Comparison of ENCODE assay signal across 8 cellular contexts in the genomic region with DNA sequence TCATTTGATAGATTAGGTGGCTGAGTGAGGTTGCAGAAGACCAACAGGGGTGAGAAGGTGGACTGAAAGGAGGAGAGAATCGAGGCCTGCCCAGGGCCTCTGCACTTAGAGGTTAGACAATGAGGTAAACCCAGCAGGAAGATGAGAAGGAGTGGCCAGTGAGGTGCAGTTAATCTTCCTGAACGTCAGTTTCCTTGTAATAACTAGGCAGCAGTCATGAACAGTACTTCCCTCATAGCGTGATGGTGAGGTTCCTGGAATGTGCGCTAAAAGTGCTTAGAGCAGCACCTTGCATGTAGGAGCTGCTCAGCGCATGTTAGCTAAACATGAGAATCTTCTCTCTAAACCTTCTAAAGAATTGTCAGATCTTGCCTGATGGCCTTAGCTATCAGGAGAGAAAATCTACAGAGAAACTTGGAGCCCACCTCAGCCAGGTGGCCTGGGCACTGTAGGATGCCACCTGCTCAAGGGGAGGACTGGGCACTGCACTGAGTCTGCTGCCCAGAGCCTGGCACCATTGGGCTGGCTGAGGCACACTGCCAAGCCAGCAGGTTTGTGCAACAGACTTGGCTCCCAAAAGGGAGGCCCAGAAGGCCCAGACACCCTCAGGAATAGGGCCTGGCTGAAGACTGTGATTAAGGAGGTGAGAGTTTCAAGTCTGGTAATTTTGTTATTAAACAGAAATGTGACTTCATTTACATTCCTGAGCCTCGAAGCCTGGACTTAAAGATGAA. TPM values are rescaled to one million over a fixed set of nuclear protein-coding genes. Genes with fewer than 3 reads are reported as not detected.
"Had no signal": no experiment of that assay in that cellular context is flagged by ENCODE, and none has a peak within 500 bp of the region (broad histone marks: within the 10 kb centered on the region; RNA-seq: fewer than 3 reads in every experiment).

No MANE protein-coding gene starts in this region.

RNA-seq across cellular contexts. Expression of gene LGALS9C, which starts 10.2 kb away (rescaled TPM):
- total RNA-seq: activated CD4-positive, alpha-beta T cell treated with anti-CD3 and anti-CD28 coated beads for 36 hours; activated CD4-positive, alpha-beta T cell treated with anti-CD3 and anti-CD28 coated beads, Interleukin-2, amount 10 ng/mL, durations not matched to agents 24 days and 14 days; activated CD8-positive, alpha-beta memory T cell treated with anti-CD3 and anti-CD28 coated beads for 36 hours; activated T-helper 1 cell treated with anti-CD3 and anti-CD28 coated beads, Interleukin-12 subunit alpha, Interleukin-12 subunit beta, Interleukin-2, Interleukin-4 antibody, amounts not matched to agents 30 ng/mL and 10 ng/mL and 1 ng/mL, durations not matched to agents 14 hours and 24 hours and 36 hours; ascending aorta; cardiac septum; chondrocyte; dermis blood vessel endothelial cell had no signal
